Comparison of ENCODE assay signal across 14 cellular contexts in genomic region chr4:111847256-111848108, GRCh38.
A peak's percentile ranks its signal among the peaks of the same experiment; 100 is the strongest.
DNase-seq lines count a peak whose midpoint lies in the region; ATAC-seq and TF ChIP-seq lines count a peak whose summit lies in the region.
"Had no signal": no experiment of that assay in that cellular context is flagged by ENCODE, and none has a peak within 500 bp of the region (broad histone marks: within the 10 kb centered on the region; RNA-seq: fewer than 3 reads in every experiment).

No MANE protein-coding gene starts in this region.

- ATAC-seq in GM21526 (IDR thresholded peaks at IDR 0.05; ENCODE audit: low FRiP score, unreplicated experiment): peak; percentile 61
- ATAC-seq in HG03097 (IDR thresholded peaks at IDR 0.05; ENCODE audit: low FRiP score, unreplicated experiment): no peak
- ATAC-seq: activated CD4-positive, CD25-positive, alpha-beta regulatory T cell treated with anti-CD3 and anti-CD28 coated beads, Interleukin-2, amount 50 U/mL, for 24 hours had no signal

- H3K27ac Mint-ChIP-seq in activated naive CD4-positive, alpha-beta T cell treated with anti-CD3 and anti-CD28 coated beads, Interleukin-2, amount 10 ng/mL, durations not matched to agents 7 days and 5 days: no peak overlapping the region
- H3K27ac Mint-ChIP-seq: activated naive CD8-positive, alpha-beta T cell treated with anti-CD3 and anti-CD28 coated beads, Interleukin-2, amount 10 ng/mL, durations not matched to agents 7 days and 5 days had no signal

- H3K4me3 ChIP-seq in AG10803 (ENCODE audit: low read length) (no peak overlapping the region), epithelial cell of proximal tubule (ENCODE audit: low read depth, low read length) (no peak overlapping the region)
- H3K4me3 ChIP-seq: testis had no signal

- peak; percentile 25 for TF ChIP-seq CTCF in AG10803 (conservative IDR thresholded peaks at IDR 0.05; ENCODE audit: low read length)
- TF ChIP-seq CTCF in epithelial cell of proximal tubule (conservative IDR thresholded peaks at IDR 0.05; ENCODE audit: low read depth, low read length): peak; percentile 45

- CTCF ChIA-PET in activated naive CD4-positive, alpha-beta T cell treated with anti-CD3 and anti-CD28 coated beads, Interleukin-2, amount 10 ng/mL, durations not matched to agents 7 days and 5 days (lab: Charles Lee): no interaction called here

- no peaks in the 10 kb centered on the region for H3K9me3 Mint-ChIP-seq in activated naive CD4-positive, alpha-beta T cell treated with anti-CD3 and anti-CD28 coated beads, Interleukin-2, amount 10 ng/mL, durations not matched to agents 7 days and 5 days
- H3K9me3 Mint-ChIP-seq: activated naive CD8-positive, alpha-beta T cell treated with anti-CD3 and anti-CD28 coated beads, Interleukin-2, amount 10 ng/mL, durations not matched to agents 7 days and 5 days had no signal

- H3K36me3 Mint-ChIP-seq in activated naive CD4-positive, alpha-beta T cell treated with anti-CD3 and anti-CD28 coated beads, Interleukin-2, amount 10 ng/mL, durations not matched to agents 7 days and 5 days: no peaks in the 10 kb centered on the region
- H3K36me3 Mint-ChIP-seq: activated naive CD8-positive, alpha-beta T cell treated with anti-CD3 and anti-CD28 coated beads, Interleukin-2, amount 10 ng/mL, durations not matched to agents 7 days and 5 days had no signal

- no peaks in the 10 kb centered on the region for H3K4me1 Mint-ChIP-seq in activated naive CD4-positive, alpha-beta T cell treated with anti-CD3 and anti-CD28 coated beads, Interleukin-2, amount 10 ng/mL, durations not matched to agents 7 days and 5 days
- H3K4me1 Mint-ChIP-seq: activated naive CD8-positive, alpha-beta T cell treated with anti-CD3 and anti-CD28 coated beads, Interleukin-2, amount 10 ng/mL, durations not matched to agents 7 days and 5 days had no signal

- no peaks in the 10 kb centered on the region for H3K27me3 Mint-ChIP-seq in activated naive CD4-positive, alpha-beta T cell treated with anti-CD3 and anti-CD28 coated beads, Interleukin-2, amount 10 ng/mL, durations not matched to agents 7 days and 5 days
- H3K27me3 Mint-ChIP-seq: activated naive CD8-positive, alpha-beta T cell treated with anti-CD3 and anti-CD28 coated beads, Interleukin-2, amount 10 ng/mL, durations not matched to agents 7 days and 5 days had no signal

- H3K4me3 Mint-ChIP-seq in activated naive CD4-positive, alpha-beta T cell treated with anti-CD3 and anti-CD28 coated beads, Interleukin-2, amount 10 ng/mL, durations not matched to agents 7 days and 5 days: no peak overlapping the region
- H3K4me3 Mint-ChIP-seq: activated naive CD8-positive, alpha-beta T cell treated with anti-CD3 and anti-CD28 coated beads, Interleukin-2, amount 10 ng/mL, durations not matched to agents 7 days and 5 days had no signal

- DNase-seq in AG10803 (ENCODE audit: low read depth) (peak; percentile 33), NCI-H82 treated with DMSO at 0.1 percent for 48 hours (lab: John Stamatoyannopoulos, UW; ENCODE audit: unreplicated experiment) (peak; percentile 27), epithelial cell of proximal tubule (ENCODE audit: low read depth) (no peak), NCI-H2029 treated with DMSO at 0.1 percent for 48 hours (lab: John Stamatoyannopoulos, UW) (no peak), UCSD-AML1 (lab: John Stamatoyannopoulos, UW; ENCODE audit: unreplicated experiment) (no peak)
- DNase-seq in activated naive CD4-positive, alpha-beta T cell treated with anti-CD3 and anti-CD28 coated beads, Interleukin-2, amount 10 ng/mL, durations not matched to agents 7 days and 5 days: no peak
- DNase-seq: activated naive CD8-positive, alpha-beta T cell treated with anti-CD3 and anti-CD28 coated beads, Interleukin-2, amount 10 ng/mL, durations not matched to agents 7 days and 5 days; foreskin melanocyte; NCI-H774; stimulated activated CD4-positive, alpha-beta T cell treated with anti-CD3 and anti-CD28 coated beads, Interleukin-15, amount 100 ng/mL, for 24 hours; testis had no signal

Comparison
In these comparisons a context has a peak if more than half of its experiments do, and no peak if none do; other contexts are left out.
1. DNase-seq: peak in AG10803 (single experiment) and NCI-H82 treated with DMSO at 0.1 percent for 48 hours (single experiment); none in epithelial cell of proximal tubule (single experiment), NCI-H2029 treated with DMSO at 0.1 percent for 48 hours (single experiment), activated naive CD4-positive, alpha-beta T cell treated with anti-CD3 and anti-CD28 coated beads, Interleukin-2, amount 10 ng/mL, durations not matched to agents 7 days and 5 days (single experiment) and UCSD-AML1 (single experiment).